Comparison of ENCODE assay signal across 11 cellular contexts in the genomic region with DNA sequence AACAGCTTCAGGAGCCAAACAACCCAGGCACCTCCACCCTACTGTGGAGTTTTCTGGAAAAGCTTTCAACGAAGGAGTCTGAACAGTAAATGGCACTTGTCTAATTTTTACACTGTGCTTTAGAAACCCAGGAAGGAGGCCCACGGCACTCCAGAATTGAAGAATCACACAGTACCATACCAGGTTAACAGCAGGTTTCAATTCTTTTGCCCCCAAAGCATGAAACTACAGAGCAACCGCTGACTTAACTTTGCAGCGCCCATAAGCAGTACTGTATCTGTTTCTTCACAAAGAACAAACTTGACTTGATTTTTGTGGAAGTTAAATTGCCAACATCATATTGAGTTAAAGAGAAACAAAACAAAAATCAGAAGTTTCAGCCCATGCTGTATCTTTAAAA.
DNase-seq lines count a peak whose midpoint lies in the region; ATAC-seq and TF ChIP-seq lines count a peak whose summit lies in the region.
"Had no signal": no experiment of that assay in that cellular context is flagged by ENCODE, and none has a peak within 500 bp of the region (broad histone marks: within the 10 kb centered on the region; RNA-seq: fewer than 3 reads in every experiment).

No MANE protein-coding gene starts in this region.

- H3K4me2 ChIP-seq in GM23248 (ENCODE audit: unreplicated experiment) (peak overlapping the region; percentile 22), fibroblast of lung (ENCODE audit: extremely low read depth, insufficient read depth, low read length) (peak overlapping the region; percentile 92)

- H4K20me1 ChIP-seq in GM23248 (ENCODE audit: insufficient read depth), result no peaks in the 10 kb centered on the region
- H4K20me1 ChIP-seq in fibroblast of lung (ENCODE audit: control insufficient read depth, extremely low read depth, insufficient read depth, low read length), result no peaks in the 10 kb centered on the region

- no peak for TF ChIP-seq POLR2A in gastrocnemius medialis (IDR thresholded peaks at IDR 0.05)

- H3K9ac ChIP-seq in GM23248 (no peak overlapping the region), fibroblast of lung (ENCODE audit: insufficient read depth, low read length) (peak overlapping the region; percentile 34)

- H3K4me1 Mint-ChIP-seq in T-helper 2 cell treated with Interferon-gamma antibody and Interleukin-4, amounts not matched to agents 5 μg/mL and 100 μg/mL, for 36 hours (ENCODE audit: low read depth), result peaks cover 67% of the 10 kb centered on the region

- H3K79me2 ChIP-seq in GM23248 (ENCODE audit: insufficient read depth) (no peaks in the 10 kb centered on the region), fibroblast of lung (ENCODE audit: control insufficient read depth, insufficient read depth, low read length) (peaks cover 68% of the 10 kb centered on the region)

- in situ Hi-C loops in GM23248 (cut with MboI) (no loop called here), gastrocnemius medialis (cut with MboI; ENCODE audit: low sequenced_read_pairs in 4 of 4) (loop anchor here in 1 of 4 donors (25.0 kb wide), 1 partner anchor 460 kb away; a partner anchor contains a TSS)

- H3K27me3 ChIP-seq in GM23248 (replicated peaks; ENCODE audit: insufficient read depth), result no peaks in the 10 kb centered on the region
- no peaks in the 10 kb centered on the region for H3K27me3 ChIP-seq in fibroblast of lung (ENCODE audit: control insufficient read depth, insufficient read depth, low read length)
- H3K27me3 ChIP-seq in gastrocnemius medialis, result no peaks in the 10 kb centered on the region

- 87 to 89% methylated on average over 4 of the region's 4 CpGs for WGBS in GM23248 (ENCODE audit: low coverage in 1 of 2, low lambda C conversion rate in 2 of 2, missing lambda C conversion rate in 2 of 2), 2 experiments

- peak overlapping the region; percentile 91 for H3K4me3 Mint-ChIP-seq in T-helper 2 cell treated with Interferon-gamma antibody and Interleukin-4, amounts not matched to agents 5 μg/mL and 100 μg/mL, for 36 hours

- H3K4me3 ChIP-seq in GM23248 (no peak overlapping the region), fibroblast of lung (replicated peaks in 1 of 4; ENCODE audit: control extremely low read depth in 1 of 4, insufficient read depth in 1 of 4, low read depth in 3 of 4, low read length in 4 of 4) (peak overlapping the region; percentile 22 to 90 (median 70)), gastrocnemius medialis (peak overlapping the region in 2 of 4 donors; percentile 5 to 11)

- H3K27me3 Mint-ChIP-seq in T-helper 2 cell treated with Interferon-gamma antibody and Interleukin-4, amounts not matched to agents 5 μg/mL and 100 μg/mL, for 36 hours (ENCODE audit: low read depth), result no peaks in the 10 kb centered on the region

- intact Hi-C loops in gastrocnemius medialis (cut with DNase I; ENCODE audit: low total_unique reads), result no loop called here

- H3K9me3 Mint-ChIP-seq in T-helper 2 cell treated with Interferon-gamma antibody and Interleukin-4, amounts not matched to agents 5 μg/mL and 100 μg/mL, for 36 hours, result no peaks in the 10 kb centered on the region

- no peak for ATAC-seq in gastrocnemius medialis
- ATAC-seq in GM21390 (IDR thresholded peaks at IDR 0.05; ENCODE audit: unreplicated experiment), result no peak
- ATAC-seq: Panc1 had no signal

- TF ChIP-seq CTCF in fibroblast of lung (conservative IDR thresholded peaks at IDR 0.05 in 1 of 2, IDR thresholded peaks at IDR 0.05 in 1 of 2; ENCODE audit: low read depth in 1 of 2, low read length in 2 of 2), result no peak
- TF ChIP-seq CTCF in gastrocnemius medialis (IDR thresholded peaks at IDR 0.05 in 4 of 5, conservative IDR thresholded peaks at IDR 0.05 in 1 of 5), result no peak

- 0 out of 2 replicates have a peak, but pooled peaks cover 8% of the 10 kb centered on the region for H3K4me1 ChIP-seq in GM23248 (ENCODE audit: insufficient read depth)
- H3K4me1 ChIP-seq in fibroblast of lung (ENCODE audit: control insufficient read depth, extremely low read depth, insufficient read depth, low read length), result peaks cover 4% of the 10 kb centered on the region
- peaks cover 18 to 21% of the 10 kb centered on the region in 2 donors for H3K4me1 ChIP-seq in gastrocnemius medialis

- DNase-seq in GM23248 (no peak), fibroblast of lung (ENCODE audit: low read depth in 2 of 2) (no peak), gastrocnemius medialis (no peak), NCI-H1417 treated with DMSO at 0.1 percent for 48 hours (lab: John Stamatoyannopoulos, UW) (no peak), NCI-H1105 treated with DMSO at 0.1 percent for 48 hours (lab: John Stamatoyannopoulos, UW) (no peak), SHP77 (lab: John Stamatoyannopoulos, UW) (no peak)
- no peak for DNase-seq in T-helper 2 cell treated with Interferon-gamma antibody and Interleukin-4, amounts not matched to agents 5 μg/mL and 100 μg/mL, for 36 hours (ENCODE audit: low spot score)
- DNase-seq: activated CD8-positive, alpha-beta memory T cell treated with anti-CD3 and anti-CD28 coated beads, Interleukin-2, amount 50 U/mL, for 48 hours; erythroblast had no signal

- H3K27ac ChIP-seq in GM23248 (no peak overlapping the region), fibroblast of lung (ENCODE audit: insufficient read depth, low read length) (peak overlapping the region; percentile 87), gastrocnemius medialis (peak overlapping the region; percentile 39 to 78 (median 71))

- peak overlapping the region; percentile 78 for H3K27ac Mint-ChIP-seq in T-helper 2 cell treated with Interferon-gamma antibody and Interleukin-4, amounts not matched to agents 5 μg/mL and 100 μg/mL, for 36 hours

- H3K36me3 ChIP-seq in GM23248 (ENCODE audit: low read depth) (no peaks in the 10 kb centered on the region), fibroblast of lung (ENCODE audit: control insufficient read depth, insufficient read depth, low read length) (no peaks in the 10 kb centered on the region), gastrocnemius medialis (no peaks in the 10 kb centered on the region)

- H3F3A ChIP-seq in GM23248 (ENCODE audit: insufficient read depth), result no peaks in the 10 kb centered on the region

- H2AFZ ChIP-seq in GM23248 (no peak overlapping the region), fibroblast of lung (ENCODE audit: low read length) (no peak overlapping the region)

- peaks cover 25% of the 10 kb centered on the region for H3K36me3 Mint-ChIP-seq in T-helper 2 cell treated with Interferon-gamma antibody and Interleukin-4, amounts not matched to agents 5 μg/mL and 100 μg/mL, for 36 hours (ENCODE audit: low read depth)

- no peaks in the 10 kb centered on the region for H3K9me2 ChIP-seq in GM23248 (ENCODE audit: insufficient read depth)

- no peaks in the 10 kb centered on the region for H3K9me3 ChIP-seq in GM23248 (ENCODE audit: low read depth)
- H3K9me3 ChIP-seq in fibroblast of lung (ENCODE audit: control insufficient read depth, insufficient read depth, low read depth, low read length), result no peaks in the 10 kb centered on the region
- no peaks in the 10 kb centered on the region for H3K9me3 ChIP-seq in gastrocnemius medialis
